ENCODE assay signal across 26 cellular contexts in genomic region chr14:57834961-57835360, GRCh38. TPM values are rescaled to one million over a fixed set of nuclear protein-coding genes. Genes with fewer than 3 reads are reported as not detected.
"Had no signal": no experiment of that assay in that cellular context is flagged by ENCODE, and none has a peak within 500 bp of the region (broad histone marks: within the 10 kb centered on the region; RNA-seq: fewer than 3 reads in every experiment).

No MANE protein-coding gene starts in this region.

- H3K4me1 ChIP-seq: adrenal gland, breast epithelium, left lung, prostate gland, uterus had no signal

- H3K27me3 ChIP-seq: breast epithelium, left lung, neutrophil, ovary, right atrium auricular region, uterus had no signal

- DNase-seq: activated B cell treated with CpG ODN at 0.5 μM for 24 hours; activated CD4-positive, alpha-beta T cell treated with anti-CD3 and anti-CD28 coated beads for 36 hours; activated CD4-positive, alpha-beta T cell treated with anti-CD3 and anti-CD28 coated beads, Interleukin-2, amount 50 U/mL, for 48 hours; activated CD8-positive, alpha-beta memory T cell treated with anti-CD3 and anti-CD28 coated beads, Interleukin-2, amount 50 U/mL, for 48 hours; activated naive CD4-positive, alpha-beta T cell; activated T-cell treated with anti-CD3 and anti-CD28 coated beads, Interleukin-2, amount 50 U/mL, for 4 hours; adrenal gland; effector memory CD4-positive, alpha-beta T cell; foreskin melanocyte; kidney; left lung; ovary; stimulated activated CD4-positive, alpha-beta T cell treated with anti-CD3 and anti-CD28 coated beads, Interleukin-4, amount 100 ng/mL, for 24 hours; T1000; uterus had no signal

- ATAC-seq: activated CD4-positive, alpha-beta T cell treated with anti-CD3 and anti-CD28 coated beads for 36 hours; activated T-cell treated with anti-CD3 and anti-CD28 coated beads, Interleukin-2, amount 50 U/mL, for 4 hours; esophagus mucosa; left lung; natural killer cell treated with Interleukin-12 subunit alpha and Interleukin-12 subunit beta and Interleukin-15 and Interleukin-18, amount 100 ng/mL, for 72 hours had no signal

- H3K9me3 ChIP-seq: adrenal gland, breast epithelium, left lung, neutrophil, ovary, prostate gland, right atrium auricular region, uterus had no signal

- H3K36me3 ChIP-seq: adrenal gland, breast epithelium, left lung, neutrophil, ovary, prostate gland, right atrium auricular region, uterus had no signal

- H3K27ac ChIP-seq: adrenal gland, breast epithelium, left lung, neutrophil, ovary, prostate gland, right atrium auricular region, uterus had no signal

- H3K4me3 ChIP-seq: adrenal gland, breast epithelium, left lung, ovary, prostate gland, right atrium auricular region, uterus had no signal

RNA-seq across cellular contexts. Expression of gene SLC35F4, which starts 30.9 kb away (rescaled TPM):
- total RNA-seq: activated B cell treated with CpG ODN at 0.5 μM for 24 hours; activated CD4-positive, alpha-beta T cell treated with anti-CD3 and anti-CD28 coated beads for 36 hours; activated CD8-positive, alpha-beta memory T cell treated with anti-CD3 and anti-CD28 coated beads for 36 hours; activated T-cell treated with anti-CD3 and anti-CD28 coated beads, Interleukin-2, amount 50 U/mL, for 4 hours; activated T-helper 2 cell treated with anti-CD3 and anti-CD28 coated beads, Interferon-gamma antibody, Interleukin-2, Interleukin-4, amounts not matched to agents 10 μg/mL and 5 μg/mL and 100 μg/mL, durations not matched to agents 14 hours and 24 hours and 36 hours; adrenal gland; breast epithelium; dermis microvascular lymphatic vessel endothelial cell; endothelial cell of umbilical vein; esophagus mucosa; kidney; left lung; lung microvascular endothelial cell; natural killer cell treated with Interleukin-12 subunit alpha and Interleukin-12 subunit beta and Interleukin-15 and Interleukin-18, amount 100 ng/mL, for 72 hours; right atrium auricular region had no signal
